17 cellular contexts compared by ENCODE assay signal in genomic region chr12:52440821-52441319, GRCh38. TPM values are rescaled to one million over a fixed set of nuclear protein-coding genes. Genes with fewer than 3 reads are reported as not detected.
DNase-seq lines count a peak whose midpoint lies in the region; ATAC-seq and TF ChIP-seq lines count a peak whose summit lies in the region.
"Had no signal": no experiment of that assay in that cellular context is flagged by ENCODE, and none has a peak within 500 bp of the region (broad histone marks: within the 10 kb centered on the region; RNA-seq: fewer than 3 reads in every experiment).

No MANE protein-coding gene starts in this region.

- H3K9me3 Mint-ChIP-seq in activated T-helper 1 cell treated with anti-CD3 and anti-CD28 coated beads, Interleukin-12 subunit alpha, Interleukin-12 subunit beta, Interleukin-2, Interleukin-4 antibody, amounts not matched to agents 30 ng/mL and 10 ng/mL and 1 ng/mL, durations not matched to agents 14 hours and 24 hours and 36 hours: no peaks in the 10 kb centered on the region

- H3K27ac ChIP-seq in epithelial cell of prostate (peak overlapping the region; percentile 99), osteoblast (ENCODE audit: low read depth, low read length) (peak overlapping the region; percentile 84)
- H3K27ac ChIP-seq: neutrophil, SJSA1, transverse colon had no signal

- no peak for TF ChIP-seq CTCF in osteoblast (IDR thresholded peaks at IDR 0.05; ENCODE audit: extremely low read depth, low read depth, low read length)

- H3K4me3 Mint-ChIP-seq in activated T-helper 1 cell treated with anti-CD3 and anti-CD28 coated beads, Interleukin-12 subunit alpha, Interleukin-12 subunit beta, Interleukin-2, Interleukin-4 antibody, amounts not matched to agents 30 ng/mL and 10 ng/mL and 1 ng/mL, durations not matched to agents 14 hours and 24 hours and 36 hours: no peak overlapping the region
- H3K4me3 Mint-ChIP-seq: activated naive CD8-positive, alpha-beta T cell had no signal

- no peaks in the 10 kb centered on the region for H3K79me2 ChIP-seq in osteoblast (ENCODE audit: insufficient read depth, low read length)

- DNase-seq in ELF-1 (ENCODE audit: low read depth, low spot score): peak; percentile 36
- peak; percentile 39 for DNase-seq in MV-4-11 (lab: John Stamatoyannopoulos, UW)
- peak; percentile 90 for DNase-seq in epithelial cell of prostate (ENCODE audit: low read depth, low spot score)
- DNase-seq in osteoblast (ENCODE audit: insufficient read length, low spot score, missing footprints): peak; percentile 79
- DNase-seq in effector CD4-positive, alpha-beta T cell: no peak
- DNase-seq in DMS53 treated with DMSO at 0.1 percent for 48 hours (lab: John Stamatoyannopoulos, UW; ENCODE audit: unreplicated experiment): no peak
- no peak for DNase-seq in activated T-helper 1 cell treated with anti-CD3 and anti-CD28 coated beads, Interleukin-12 subunit alpha, Interleukin-12 subunit beta, Interleukin-2, Interleukin-4 antibody, amounts not matched to agents 30 ng/mL and 10 ng/mL and 1 ng/mL, durations not matched to agents 14 hours and 24 hours and 36 hours (ENCODE audit: low spot score)
- DNase-seq: NCI-H1105, NCI-H524 treated with DMSO at 0.1 percent for 48 hours, transverse colon had no signal

- intact Hi-C loops in activated T-helper 1 cell treated with anti-CD3 and anti-CD28 coated beads, Interleukin-12 subunit alpha, Interleukin-12 subunit beta, Interleukin-2, Interleukin-4 antibody, amounts not matched to agents 30 ng/mL and 10 ng/mL and 1 ng/mL, durations not matched to agents 14 hours and 24 hours and 36 hours (cut with micrococcal nuclease): no loop called here

- no peaks in the 10 kb centered on the region for H3K27me3 ChIP-seq in osteoblast (ENCODE audit: insufficient read depth, low read length)
- H3K27me3 ChIP-seq: SJSA1, transverse colon had no signal

- H3K4me1 ChIP-seq in osteoblast (ENCODE audit: insufficient read depth, low read length): peaks cover 40% of the 10 kb centered on the region

- H4K20me1 ChIP-seq in osteoblast (ENCODE audit: insufficient read depth, low read length): no peaks in the 10 kb centered on the region

- H3K4me1 Mint-ChIP-seq in activated T-helper 1 cell treated with anti-CD3 and anti-CD28 coated beads, Interleukin-12 subunit alpha, Interleukin-12 subunit beta, Interleukin-2, Interleukin-4 antibody, amounts not matched to agents 30 ng/mL and 10 ng/mL and 1 ng/mL, durations not matched to agents 14 hours and 24 hours and 36 hours (ENCODE audit: low read depth): no peaks in the 10 kb centered on the region

- H3K4me3 ChIP-seq in osteoblast (ENCODE audit: insufficient read depth, low read length): no peak overlapping the region
- H3K4me3 ChIP-seq: SJSA1, transverse colon had no signal

- no peaks in the 10 kb centered on the region for H3K36me3 ChIP-seq in osteoblast (ENCODE audit: insufficient read depth, low read length)
- H3K36me3 ChIP-seq: neutrophil, SJSA1, transverse colon had no signal

- peaks cover 19% of the 10 kb centered on the region for H3K27me3 Mint-ChIP-seq in activated T-helper 1 cell treated with anti-CD3 and anti-CD28 coated beads, Interleukin-12 subunit alpha, Interleukin-12 subunit beta, Interleukin-2, Interleukin-4 antibody, amounts not matched to agents 30 ng/mL and 10 ng/mL and 1 ng/mL, durations not matched to agents 14 hours and 24 hours and 36 hours (ENCODE audit: insufficient read depth)

- H2AFZ ChIP-seq in osteoblast (ENCODE audit: low read length): no peak overlapping the region

- H3K9me3 ChIP-seq in osteoblast (ENCODE audit: low read depth, low read length): no peaks in the 10 kb centered on the region
- H3K9me3 ChIP-seq: neutrophil, SJSA1, transverse colon had no signal

- no peak for ATAC-seq in HG02759 (IDR thresholded peaks at IDR 0.05; ENCODE audit: unreplicated experiment)
- ATAC-seq: left lobe of liver had no signal

- H3K27ac Mint-ChIP-seq in activated T-helper 1 cell treated with anti-CD3 and anti-CD28 coated beads, Interleukin-12 subunit alpha, Interleukin-12 subunit beta, Interleukin-2, Interleukin-4 antibody, amounts not matched to agents 30 ng/mL and 10 ng/mL and 1 ng/mL, durations not matched to agents 14 hours and 24 hours and 36 hours: no peak overlapping the region
- H3K27ac Mint-ChIP-seq: activated naive CD8-positive, alpha-beta T cell had no signal

- no peaks in the 10 kb centered on the region for H3K36me3 Mint-ChIP-seq in activated T-helper 1 cell treated with anti-CD3 and anti-CD28 coated beads, Interleukin-12 subunit alpha, Interleukin-12 subunit beta, Interleukin-2, Interleukin-4 antibody, amounts not matched to agents 30 ng/mL and 10 ng/mL and 1 ng/mL, durations not matched to agents 14 hours and 24 hours and 36 hours (ENCODE audit: low read depth)
- H3K36me3 Mint-ChIP-seq: activated naive CD8-positive, alpha-beta T cell had no signal

- H3K4me2 ChIP-seq in osteoblast (ENCODE audit: insufficient read depth, low read length): peak overlapping the region; percentile 15

RNA-seq across cellular contexts. Expression of gene KRT75, which starts 6.7 kb away (rescaled TPM):
- total RNA-seq in osteoblast: under 0.01 TPM in 1 of 2 replicates, not detected in the other
- not detected in 2 replicates for total RNA-seq in activated T-helper 1 cell treated with anti-CD3 and anti-CD28 coated beads, Interleukin-12 subunit alpha, Interleukin-12 subunit beta, Interleukin-2, Interleukin-4 antibody, amounts not matched to agents 30 ng/mL and 10 ng/mL and 1 ng/mL, durations not matched to agents 14 hours and 24 hours and 36 hours
- total RNA-seq: dermis microvascular lymphatic vessel endothelial cell, glomerular endothelial cell, left lobe of liver, SJSA1, transverse colon had no signal

RNA-seq across cellular contexts. Expression of gene KRT6B, which starts 11.1 kb away (rescaled TPM):
- total RNA-seq in osteoblast: not detected in 2 replicates
- total RNA-seq in activated T-helper 1 cell treated with anti-CD3 and anti-CD28 coated beads, Interleukin-12 subunit alpha, Interleukin-12 subunit beta, Interleukin-2, Interleukin-4 antibody, amounts not matched to agents 30 ng/mL and 10 ng/mL and 1 ng/mL, durations not matched to agents 14 hours and 24 hours and 36 hours: not detected in 2 replicates
- total RNA-seq: dermis microvascular lymphatic vessel endothelial cell, glomerular endothelial cell, left lobe of liver, SJSA1, transverse colon had no signal

RNA-seq across cellular contexts. Expression of gene KRT6C, which starts 32.7 kb away (rescaled TPM):
- total RNA-seq in osteoblast: not detected in 2 replicates
- not detected in 2 replicates for total RNA-seq in activated T-helper 1 cell treated with anti-CD3 and anti-CD28 coated beads, Interleukin-12 subunit alpha, Interleukin-12 subunit beta, Interleukin-2, Interleukin-4 antibody, amounts not matched to agents 30 ng/mL and 10 ng/mL and 1 ng/mL, durations not matched to agents 14 hours and 24 hours and 36 hours
- total RNA-seq: dermis microvascular lymphatic vessel endothelial cell, glomerular endothelial cell, left lobe of liver, SJSA1 had no signal

RNA-seq across cellular contexts. Expression of gene KRT82, which starts 34.7 kb away (rescaled TPM):
- not detected in 2 replicates for total RNA-seq in osteoblast
- total RNA-seq in activated T-helper 1 cell treated with anti-CD3 and anti-CD28 coated beads, Interleukin-12 subunit alpha, Interleukin-12 subunit beta, Interleukin-2, Interleukin-4 antibody, amounts not matched to agents 30 ng/mL and 10 ng/mL and 1 ng/mL, durations not matched to agents 14 hours and 24 hours and 36 hours: not detected in 2 replicates
- total RNA-seq: dermis microvascular lymphatic vessel endothelial cell, glomerular endothelial cell, left lobe of liver, SJSA1, transverse colon had no signal

RNA-seq across cellular contexts. Expression of gene KRT6A, which starts 52.2 kb away (rescaled TPM):
- total RNA-seq in osteoblast: under 0.01 and 0.72 TPM in 2 replicates
- total RNA-seq in activated T-helper 1 cell treated with anti-CD3 and anti-CD28 coated beads, Interleukin-12 subunit alpha, Interleukin-12 subunit beta, Interleukin-2, Interleukin-4 antibody, amounts not matched to agents 30 ng/mL and 10 ng/mL and 1 ng/mL, durations not matched to agents 14 hours and 24 hours and 36 hours: not detected in 2 replicates
- total RNA-seq: dermis microvascular lymphatic vessel endothelial cell, glomerular endothelial cell, left lobe of liver, SJSA1, transverse colon had no signal

Comparison
In these comparisons a context has a peak if more than half of its experiments do, and no peak if none do; other contexts are left out.
1. DNase-seq: peak in ELF-1 (single experiment), MV-4-11 (single experiment), epithelial cell of prostate (single experiment) and osteoblast (single experiment); none in effector CD4-positive, alpha-beta T cell (single experiment), DMS53 treated with DMSO at 0.1 percent for 48 hours (single experiment) and activated T-helper 1 cell treated with anti-CD3 and anti-CD28 coated beads, Interleukin-12 subunit alpha, Interleukin-12 subunit beta, Interleukin-2, Interleukin-4 antibody, amounts not matched to agents 30 ng/mL and 10 ng/mL and 1 ng/mL, durations not matched to agents 14 hours and 24 hours and 36 hours (single experiment).